In the genomic region with DNA sequence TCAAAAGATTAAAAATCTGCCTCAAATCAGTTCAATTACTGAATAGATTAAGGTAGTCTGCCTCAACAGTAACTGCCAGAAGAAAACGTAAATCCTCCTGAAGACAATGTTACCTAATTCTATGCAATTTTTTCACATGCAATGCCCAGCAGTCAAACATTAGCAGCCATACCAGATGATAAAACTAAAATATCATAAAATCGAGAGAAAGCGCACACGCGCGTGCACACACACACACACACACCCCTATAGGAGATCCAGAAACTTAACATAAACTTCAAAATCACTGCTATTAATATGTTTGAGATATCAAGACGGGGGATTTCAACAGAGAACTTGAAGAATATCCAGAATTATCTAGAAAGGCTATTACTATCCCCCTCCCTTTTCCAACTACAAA, we compare ENCODE assay signal across 35 cellular contexts.
"Had no signal": no experiment of that assay in that cellular context is flagged by ENCODE, and none has a peak within 500 bp of the region (broad histone marks: within the 10 kb centered on the region; RNA-seq: fewer than 3 reads in every experiment).

No MANE protein-coding gene starts in this region.

- H3K4me3 ChIP-seq: MG63 had no signal

- H3K27me3 ChIP-seq: MG63 had no signal

- H3K27ac ChIP-seq: KMS-11 had no signal

- DNase-seq: Karpas-422, Kasumi-1, MG63, MM.1S, MV-4-11, NCI-H1048, NCI-H1092, NCI-H1092 treated with DMSO at 0.1 percent for 48 hours, NCI-H1105, NCI-H1105 treated with DMSO at 0.1 percent for 48 hours, NCI-H1417, NCI-H1417 treated with DMSO at 0.1 percent for 48 hours, NCI-H1436, NCI-H1436 treated with DMSO at 0.1 percent for 48 hours, NCI-H146, NCI-H1694, NCI-H1694 treated with DMSO at 0.1 percent for 48 hours, NCI-H187, NCI-H187 treated with DMSO at 0.1 percent for 48 hours, NCI-H1930, NCI-H2029, NCI-H2029 treated with DMSO at 0.1 percent for 48 hours, NCI-H2081, NCI-H2081 treated with DMSO at 0.1 percent for 48 hours, NCI-H2107, NCI-H2171, NCI-H2171 treated with DMSO at 0.1 percent for 48 hours, NCI-H2227 treated with DMSO at 0.1 percent for 48 hours, NCI-H226, NCI-H345, NCI-H446, NCI-H446 treated with DMSO at 0.1 percent for 48 hours, NCI-H510A, NCI-H510A treated with DMSO at 0.1 percent for 48 hours had no signal

- H3K9me3 ChIP-seq: MG63 had no signal

- H3K36me3 ChIP-seq: MG63 had no signal

- H3K9ac ChIP-seq: KMS-11 had no signal

- H3K4me2 ChIP-seq: KMS-11 had no signal
